In genomic region chr2:157699806-157700205, GRCh38 we compare ENCODE assay signal across 29 cellular contexts.
"Had no signal": no experiment of that assay in that cellular context is flagged by ENCODE, and none has a peak within 500 bp of the region (broad histone marks: within the 10 kb centered on the region; RNA-seq: fewer than 3 reads in every experiment).

No MANE protein-coding gene starts in this region.

- ATAC-seq: activated CD4-positive, alpha-beta T cell treated with anti-CD3 and anti-CD28 coated beads for 36 hours; activated CD8-positive, alpha-beta memory T cell treated with anti-CD3 and anti-CD28 coated beads, Interleukin-2, amount 10 ng/mL, durations not matched to agents 7 days and 5 days; activated CD8-positive, alpha-beta T cell treated with anti-CD3 and anti-CD28 coated beads, Interleukin-2, amount 10 ng/mL, durations not matched to agents 7 days and 5 days; activated naive CD8-positive, alpha-beta T cell treated with anti-CD3 and anti-CD28 coated beads, Interleukin-2, amount 50 U/mL, for 24 hours; body of pancreas; foreskin keratinocyte; gastrocnemius medialis; heart left ventricle had no signal

- H3K27me3 ChIP-seq: adrenal gland, body of pancreas, cardiac muscle cell, dorsolateral prefrontal cortex, esophagus muscularis mucosa, foreskin keratinocyte, gastrocnemius medialis, heart left ventricle had no signal

- DNase-seq: activated CD4-positive, alpha-beta memory T cell treated with anti-CD3 and anti-CD28 coated beads for 36 hours; activated CD4-positive, alpha-beta T cell treated with anti-CD3 and anti-CD28 coated beads for 36 hours; activated CD4-positive, alpha-beta T cell treated with anti-CD3 and anti-CD28 coated beads, Interleukin-2, amount 10 ng/mL, durations not matched to agents 24 days and 14 days; activated CD4-positive, CD25-positive, alpha-beta regulatory T cell; activated CD4-positive, CD25-positive, alpha-beta regulatory T cell treated with anti-CD3 and anti-CD28 coated beads, Interleukin-2, amount 50 U/mL, for 72 hours; activated CD8-positive, alpha-beta memory T cell treated with anti-CD3 and anti-CD28 coated beads, Interleukin-2, amount 10 ng/mL, durations not matched to agents 7 days and 5 days; activated CD8-positive, alpha-beta memory T cell treated with anti-CD3 and anti-CD28 coated beads, Interleukin-2, amount 50 U/mL, for 4 hours; activated CD8-positive, alpha-beta T cell treated with anti-CD3 and anti-CD28 coated beads, Interleukin-2, amount 10 ng/mL, durations not matched to agents 7 days and 5 days; activated effector memory CD4-positive, alpha-beta T cell treated with anti-CD3 and anti-CD28 coated beads, Interleukin-2, amount 50 U/mL, for 16 hours; activated naive CD4-positive, alpha-beta T cell treated with anti-CD3 and anti-CD28 coated beads for 36 hours; activated naive CD8-positive, alpha-beta T cell treated with anti-CD3 and anti-CD28 coated beads for 36 hours; activated naive CD8-positive, alpha-beta T cell treated with anti-CD3 and anti-CD28 coated beads, Interleukin-2, amount 50 U/mL, for 24 hours; activated T-cell treated with anti-CD3 and anti-CD28 coated beads, Interleukin-2, amount 50 U/mL, for 1 hour; activated T-cell treated with anti-CD3 and anti-CD28 coated beads, Interleukin-2, amount 50 U/mL, for 48 hours; adrenal gland; amygdala; aorta; body of pancreas; dorsolateral prefrontal cortex; effector memory CD4-positive, alpha-beta T cell; endodermal cell; foreskin keratinocyte; gastrocnemius medialis; glutamatergic neuron; T-helper 2 cell had no signal

- H3K4me3 ChIP-seq: adrenal gland, body of pancreas, cardiac muscle cell, coronary artery, dorsolateral prefrontal cortex, esophagus muscularis mucosa, gastrocnemius medialis, heart left ventricle had no signal

- H3K36me3 ChIP-seq: adrenal gland, cardiac muscle cell, esophagus muscularis mucosa, heart left ventricle had no signal

- H3K27ac ChIP-seq: adrenal gland, body of pancreas, cardiac muscle cell, coronary artery, dorsolateral prefrontal cortex, esophagus muscularis mucosa, foreskin keratinocyte, gastrocnemius medialis, heart left ventricle had no signal

- H3K4me1 ChIP-seq: adrenal gland, body of pancreas, esophagus muscularis mucosa, foreskin keratinocyte, heart left ventricle had no signal
